Comparison of ENCODE assay signal across 16 cellular contexts in the genomic region with DNA sequence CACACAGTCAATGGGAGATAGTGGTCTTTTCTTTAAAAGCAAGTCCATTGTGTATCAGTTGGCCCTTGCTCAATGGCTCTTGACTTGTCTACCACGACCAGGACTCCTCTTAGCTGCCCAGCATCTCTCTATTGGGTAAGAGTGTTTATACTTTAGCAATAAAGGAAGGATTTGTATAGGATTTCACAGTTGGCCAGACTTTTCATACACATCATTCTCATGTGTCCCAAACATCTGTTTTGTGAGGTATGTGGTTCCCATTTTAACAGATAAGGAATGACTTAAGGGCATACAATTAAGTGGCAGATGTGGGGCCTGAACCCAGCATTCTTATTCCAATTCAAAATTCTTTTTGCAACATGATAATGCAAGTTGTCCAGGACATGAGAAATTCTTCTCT.
DNase-seq lines count a peak whose midpoint lies in the region; TF ChIP-seq lines count a peak whose summit lies in the region.
"Had no signal": no experiment of that assay in that cellular context is flagged by ENCODE, and none has a peak within 500 bp of the region (broad histone marks: within the 10 kb centered on the region; RNA-seq: fewer than 3 reads in every experiment).

No MANE protein-coding gene starts in this region.

- no peak overlapping the region for H3K4me3 ChIP-seq in foreskin fibroblast (ENCODE audit: low read depth in 1 of 2, low read length in 2 of 2)
- H3K4me3 ChIP-seq: GM23338 had no signal

- no peak for TF ChIP-seq CTCF in foreskin fibroblast (IDR thresholded peaks at IDR 0.05; ENCODE audit: low read depth, low read length)

- DNase-seq in DMS 273 (lab: John Stamatoyannopoulos, UW; ENCODE audit: unreplicated experiment) = peak; percentile 57
- peak; percentile 67 for DNase-seq in RPMI7951 (ENCODE audit: low read depth)
- peak; percentile 70 for DNase-seq in fibroblast of gingiva (ENCODE audit: low read depth)
- peak; percentile 46 to 64 for DNase-seq in foreskin fibroblast
- DNase-seq in amygdala (lab: John Stamatoyannopoulos, UW) = no peak
- DNase-seq in nucleus accumbens (lab: John Stamatoyannopoulos, UW) = no peak
- DNase-seq in HuH-7.5 (ENCODE audit: low spot score) = no peak
- DNase-seq in HK-2 (ENCODE audit: unreplicated experiment) = no peak
- DNase-seq: BE2C; CD4-positive, alpha-beta memory T cell; COR-L47; DMS53; GF-D8; H7; IMR-90 had no signal

Comparison
In these comparisons a context has a peak if more than half of its experiments do, and no peak if none do; other contexts are left out.
1. DNase-seq: peak in DMS 273 (single experiment), RPMI7951 (single experiment), fibroblast of gingiva (single experiment) and foreskin fibroblast (2 of 2); none in amygdala (0 of 56), nucleus accumbens (0 of 56), HuH-7.5 (single experiment) and HK-2 (single experiment).